ENCODE assay signal across 13 cellular contexts in the genomic region with DNA sequence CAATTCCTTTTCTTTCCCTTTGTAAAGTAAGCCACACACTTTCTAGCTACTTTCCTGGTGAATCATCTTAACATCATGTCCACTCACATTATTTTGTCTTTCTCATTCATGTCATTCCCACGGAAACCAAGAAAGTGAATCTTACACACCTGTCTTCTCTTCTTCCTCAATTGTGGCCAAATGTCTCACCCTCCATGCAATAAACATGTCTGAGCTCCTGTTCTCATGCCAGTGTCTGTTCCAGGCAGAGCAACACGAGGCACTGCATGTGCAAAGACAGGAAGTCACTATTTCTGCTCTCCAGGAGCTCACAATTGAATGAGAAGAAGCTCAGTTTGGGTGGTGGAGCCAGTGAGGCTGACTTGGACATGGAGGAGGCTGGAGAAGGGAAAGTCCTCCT. TPM values are rescaled to one million over a fixed set of nuclear protein-coding genes. Genes with fewer than 3 reads are reported as not detected.
A peak's percentile ranks its signal among the peaks of the same experiment; 100 is the strongest.
DNase-seq lines count a peak whose midpoint lies in the region; FAIRE-seq and TF ChIP-seq lines count a peak whose summit lies in the region.
"Had no signal": no experiment of that assay in that cellular context is flagged by ENCODE, and none has a peak within 500 bp of the region (broad histone marks: within the 10 kb centered on the region; RNA-seq: fewer than 3 reads in every experiment).

No MANE protein-coding gene starts in this region.

- no peaks in the 10 kb centered on the region for H3K9me3 ChIP-seq in small intestine (ENCODE audit: control insufficient read depth, low read depth)

- peaks cover 2% of the 10 kb centered on the region for H3K27me3 Mint-ChIP-seq in activated naive CD4-positive, alpha-beta T cell treated with anti-CD3 and anti-CD28 coated beads for 36 hours (ENCODE audit: low read depth)
- H3K27me3 Mint-ChIP-seq in activated naive CD4-positive, alpha-beta T cell treated with anti-CD3 and anti-CD28 coated beads, Interleukin-2, amount 10 ng/mL, durations not matched to agents 7 days and 5 days = peaks cover 3% of the 10 kb centered on the region

- no peak overlapping the region for H3K27ac ChIP-seq in small intestine (ENCODE audit: low read depth in 1 of 2, low read length in 1 of 2)
- H3K27ac ChIP-seq: WERI-Rb-1 had no signal

- intact Hi-C loops in activated naive CD4-positive, alpha-beta T cell treated with anti-CD3 and anti-CD28 coated beads for 36 hours (cut with micrococcal nuclease) = loop anchor here (10.0 kb wide), 1 partner anchor 395 kb away; no protein-coding TSS in a partner anchor

- DNase-seq in activated naive CD4-positive, alpha-beta T cell treated with anti-CD3 and anti-CD28 coated beads for 36 hours = peak; percentile 27
- DNase-seq in activated naive CD4-positive, alpha-beta T cell treated with anti-CD3 and anti-CD28 coated beads, Interleukin-2, amount 10 ng/mL, durations not matched to agents 7 days and 5 days = no peak
- peak; percentile 37 for DNase-seq in NCI-H226
- DNase-seq in choroid plexus epithelial cell (ENCODE audit: low read depth) = peak; percentile 44
- peak; percentile 6 for DNase-seq in small intestine
- no peak for DNase-seq in DMS79 (lab: John Stamatoyannopoulos, UW)
- DNase-seq in activated gamma-delta T cell treated with Interleukin-2 at 50 U/mL for 16 hours = no peak
- DNase-seq in GDM1 (lab: John Stamatoyannopoulos, UW) = no peak
- DNase-seq: AML-193, amygdala, WERI-Rb-1 had no signal

- H3K27me3 ChIP-seq in small intestine (ENCODE audit: control insufficient read depth in 2 of 2, insufficient read depth in 2 of 2, low read length in 2 of 2) = no peaks in the 10 kb centered on the region

- 40 to 54% (median 46%) methylated on average over 2 of the region's 2 CpGs for WGBS in small intestine, 3 donors

- TF ChIP-seq CTCF in choroid plexus epithelial cell (conservative IDR thresholded peaks at IDR 0.05; ENCODE audit: low read depth, low read length) = no peak

- no peak overlapping the region for H3K4me3 Mint-ChIP-seq in activated naive CD4-positive, alpha-beta T cell treated with anti-CD3 and anti-CD28 coated beads for 36 hours
- H3K4me3 Mint-ChIP-seq in activated naive CD4-positive, alpha-beta T cell treated with anti-CD3 and anti-CD28 coated beads, Interleukin-2, amount 10 ng/mL, durations not matched to agents 7 days and 5 days = no peak overlapping the region
- H3K4me3 Mint-ChIP-seq: stimulated activated naive CD8-positive, alpha-beta T cell treated with anti-CD3 and anti-CD28 coated beads, Interleukin-15, Interleukin-2, amounts not matched to agents 100 ng/mL and 50 ng/mL, for 24 hours had no signal

- CTCF ChIA-PET in activated naive CD4-positive, alpha-beta T cell treated with anti-CD3 and anti-CD28 coated beads for 36 hours (lab: Charles Lee) = interaction anchor here (1.2 to 2.0 kb wide), 5 partner anchors 14 to 138 kb away, joined by 3 to 10 read pairs (median 3); no protein-coding TSS in a partner anchor
- CTCF ChIA-PET in activated naive CD4-positive, alpha-beta T cell treated with anti-CD3 and anti-CD28 coated beads, Interleukin-2, amount 10 ng/mL, durations not matched to agents 7 days and 5 days (lab: Charles Lee) = interaction anchor here (0.9 to 1.9 kb wide), 6 partner anchors 10 to 392 kb away, joined by 3 to 6 read pairs (median 3); no protein-coding TSS in a partner anchor

- FAIRE-seq in small intestine (lab: Jason Lieb, UNC) = no peak

- no peak overlapping the region for H3K27ac Mint-ChIP-seq in activated naive CD4-positive, alpha-beta T cell treated with anti-CD3 and anti-CD28 coated beads for 36 hours
- no peak overlapping the region for H3K27ac Mint-ChIP-seq in activated naive CD4-positive, alpha-beta T cell treated with anti-CD3 and anti-CD28 coated beads, Interleukin-2, amount 10 ng/mL, durations not matched to agents 7 days and 5 days
- H3K27ac Mint-ChIP-seq: stimulated activated naive CD8-positive, alpha-beta T cell treated with anti-CD3 and anti-CD28 coated beads, Interleukin-15, Interleukin-2, amounts not matched to agents 100 ng/mL and 50 ng/mL, for 24 hours had no signal

- H3K36me3 ChIP-seq in small intestine (ENCODE audit: control insufficient read depth in 2 of 2, insufficient read depth in 2 of 2, low read length in 2 of 2) = no peaks in the 10 kb centered on the region
- H3K36me3 ChIP-seq: WERI-Rb-1 had no signal

- no peaks in the 10 kb centered on the region for H3K4me1 ChIP-seq in small intestine (ENCODE audit: control insufficient read depth in 2 of 2, insufficient read depth in 1 of 2, low read depth in 1 of 2, low read length in 1 of 2)

- no peaks in the 10 kb centered on the region for H3K9me3 Mint-ChIP-seq in activated naive CD4-positive, alpha-beta T cell treated with anti-CD3 and anti-CD28 coated beads for 36 hours
- H3K9me3 Mint-ChIP-seq in activated naive CD4-positive, alpha-beta T cell treated with anti-CD3 and anti-CD28 coated beads, Interleukin-2, amount 10 ng/mL, durations not matched to agents 7 days and 5 days = no peaks in the 10 kb centered on the region
- H3K9me3 Mint-ChIP-seq: stimulated activated naive CD8-positive, alpha-beta T cell treated with anti-CD3 and anti-CD28 coated beads, Interleukin-15, Interleukin-2, amounts not matched to agents 100 ng/mL and 50 ng/mL, for 24 hours had no signal

- no peaks in the 10 kb centered on the region for H3K36me3 Mint-ChIP-seq in activated naive CD4-positive, alpha-beta T cell treated with anti-CD3 and anti-CD28 coated beads for 36 hours (ENCODE audit: low read depth)
- no peaks in the 10 kb centered on the region for H3K36me3 Mint-ChIP-seq in activated naive CD4-positive, alpha-beta T cell treated with anti-CD3 and anti-CD28 coated beads, Interleukin-2, amount 10 ng/mL, durations not matched to agents 7 days and 5 days

- peaks cover 12% of the 10 kb centered on the region for H3K4me1 Mint-ChIP-seq in activated naive CD4-positive, alpha-beta T cell treated with anti-CD3 and anti-CD28 coated beads for 36 hours (ENCODE audit: low read depth)
- H3K4me1 Mint-ChIP-seq in activated naive CD4-positive, alpha-beta T cell treated with anti-CD3 and anti-CD28 coated beads, Interleukin-2, amount 10 ng/mL, durations not matched to agents 7 days and 5 days = no peaks in the 10 kb centered on the region

- no peak overlapping the region for H3K4me3 ChIP-seq in choroid plexus epithelial cell (ENCODE audit: low read depth, low read length)
- no peak overlapping the region for H3K4me3 ChIP-seq in small intestine (ENCODE audit: low read depth in 1 of 2, low read length in 2 of 2)
- H3K4me3 ChIP-seq: skin epidermis had no signal

RNA-seq across cellular contexts. Expression of a gene that starts 29.0 kb away (rescaled TPM):
- not detected for total RNA-seq in activated naive CD4-positive, alpha-beta T cell treated with anti-CD3 and anti-CD28 coated beads for 36 hours
- polyA plus RNA-seq in small intestine = not detected

Comparison
In these comparisons a context has a peak if more than half of its experiments do, and no peak if none do; other contexts are left out.
1. DNase-seq: peak in activated naive CD4-positive, alpha-beta T cell treated with anti-CD3 and anti-CD28 coated beads for 36 hours (single experiment), NCI-H226 (single experiment), choroid plexus epithelial cell (single experiment) and small intestine (single experiment); none in activated naive CD4-positive, alpha-beta T cell treated with anti-CD3 and anti-CD28 coated beads, Interleukin-2, amount 10 ng/mL, durations not matched to agents 7 days and 5 days (single experiment), DMS79 (single experiment), activated gamma-delta T cell treated with Interleukin-2 at 50 U/mL for 16 hours (single experiment) and GDM1 (single experiment).